In the genomic region with DNA sequence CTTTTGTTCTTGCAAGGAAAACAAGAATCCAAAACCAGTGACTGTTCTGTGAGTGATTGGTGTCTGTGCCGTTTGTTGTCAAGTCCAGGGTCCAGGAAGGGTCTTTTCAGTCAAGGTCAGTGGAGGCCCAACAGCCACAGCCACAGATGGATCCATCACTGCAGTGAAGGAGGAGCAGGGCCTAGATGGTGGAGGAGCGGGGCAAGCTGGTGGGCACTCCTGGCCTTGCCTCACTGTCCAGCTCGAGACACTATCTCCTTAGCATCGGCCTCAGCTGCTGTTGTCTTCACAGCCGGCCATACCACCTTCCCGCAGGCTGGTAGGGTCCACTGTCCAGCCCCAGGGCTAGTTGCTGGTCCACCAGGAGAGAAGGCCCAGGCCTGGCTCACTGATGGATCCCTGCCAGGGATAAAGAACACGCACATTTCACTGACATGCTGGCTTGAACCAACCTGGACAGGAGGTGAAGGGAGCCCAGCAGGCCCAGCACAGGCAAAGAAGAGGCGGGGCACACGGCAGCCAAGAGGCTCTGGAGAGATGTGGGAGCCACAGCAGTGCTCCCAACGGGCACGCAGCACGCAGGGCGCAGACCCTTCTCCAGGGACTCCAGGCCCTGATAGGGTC, we compare ENCODE assay signal across 1 cellular context.
TF ChIP-seq lines count a peak whose summit lies in the region.

No MANE protein-coding gene starts in this region.

TF ChIP-seq in HEK293, 187 proteins besides CTCF, POLR2A, EP300 and RAD21:
- TF ChIP-seq, protein P1, sequence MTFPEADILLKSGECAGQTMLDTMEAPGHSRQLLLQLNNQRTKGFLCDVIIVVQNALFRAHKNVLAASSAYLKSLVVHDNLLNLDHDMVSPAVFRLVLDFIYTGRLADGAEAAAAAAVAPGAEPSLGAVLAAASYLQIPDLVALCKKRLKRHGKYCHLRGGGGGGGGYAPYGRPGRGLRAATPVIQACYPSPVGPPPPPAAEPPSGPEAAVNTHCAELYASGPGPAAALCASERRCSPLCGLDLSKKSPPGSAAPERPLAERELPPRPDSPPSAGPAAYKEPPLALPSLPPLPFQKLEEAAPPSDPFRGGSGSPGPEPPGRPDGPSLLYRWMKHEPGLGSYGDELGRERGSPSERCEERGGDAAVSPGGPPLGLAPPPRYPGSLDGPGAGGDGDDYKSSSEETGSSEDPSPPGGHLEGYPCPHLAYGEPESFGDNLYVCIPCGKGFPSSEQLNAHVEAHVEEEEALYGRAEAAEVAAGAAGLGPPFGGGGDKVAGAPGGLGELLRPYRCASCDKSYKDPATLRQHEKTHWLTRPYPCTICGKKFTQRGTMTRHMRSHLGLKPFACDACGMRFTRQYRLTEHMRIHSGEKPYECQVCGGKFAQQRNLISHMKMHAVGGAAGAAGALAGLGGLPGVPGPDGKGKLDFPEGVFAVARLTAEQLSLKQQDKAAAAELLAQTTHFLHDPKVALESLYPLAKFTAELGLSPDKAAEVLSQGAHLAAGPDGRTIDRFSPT (tag by site-specific recombination; IDR thresholded peaks at IDR 0.05), result 0 out of 2 replicates have a peak, but pooled peaks have one; percentile 17
- TF ChIP-seq, protein P2, sequence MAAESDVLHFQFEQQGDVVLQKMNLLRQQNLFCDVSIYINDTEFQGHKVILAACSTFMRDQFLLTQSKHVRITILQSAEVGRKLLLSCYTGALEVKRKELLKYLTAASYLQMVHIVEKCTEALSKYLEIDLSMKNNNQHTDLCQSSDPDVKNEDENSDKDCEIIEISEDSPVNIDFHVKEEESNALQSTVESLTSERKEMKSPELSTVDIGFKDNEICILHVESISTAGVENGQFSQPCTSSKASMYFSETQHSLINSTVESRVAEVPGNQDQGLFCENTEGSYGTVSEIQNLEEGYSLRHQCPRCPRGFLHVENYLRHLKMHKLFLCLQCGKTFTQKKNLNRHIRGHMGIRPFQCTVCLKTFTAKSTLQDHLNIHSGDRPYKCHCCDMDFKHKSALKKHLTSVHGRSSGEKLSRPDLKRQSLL (tag by site-specific recombination; IDR thresholded peaks at IDR 0.05), result 0 out of 2 replicates have a peak, but pooled peaks have one; percentile 14
- peak; percentile 65 for TF ChIP-seq PRDM10 (tag by site-specific recombination; IDR thresholded peaks at IDR 0.05)
- TF ChIP-seq ZNF169 (tag by site-specific recombination; IDR thresholded peaks at IDR 0.05), result no peak
TF ChIP-seq in HEK293: peak in this region for 3.
